Comparison of ENCODE assay signal across 1 cellular context in the genomic region with DNA sequence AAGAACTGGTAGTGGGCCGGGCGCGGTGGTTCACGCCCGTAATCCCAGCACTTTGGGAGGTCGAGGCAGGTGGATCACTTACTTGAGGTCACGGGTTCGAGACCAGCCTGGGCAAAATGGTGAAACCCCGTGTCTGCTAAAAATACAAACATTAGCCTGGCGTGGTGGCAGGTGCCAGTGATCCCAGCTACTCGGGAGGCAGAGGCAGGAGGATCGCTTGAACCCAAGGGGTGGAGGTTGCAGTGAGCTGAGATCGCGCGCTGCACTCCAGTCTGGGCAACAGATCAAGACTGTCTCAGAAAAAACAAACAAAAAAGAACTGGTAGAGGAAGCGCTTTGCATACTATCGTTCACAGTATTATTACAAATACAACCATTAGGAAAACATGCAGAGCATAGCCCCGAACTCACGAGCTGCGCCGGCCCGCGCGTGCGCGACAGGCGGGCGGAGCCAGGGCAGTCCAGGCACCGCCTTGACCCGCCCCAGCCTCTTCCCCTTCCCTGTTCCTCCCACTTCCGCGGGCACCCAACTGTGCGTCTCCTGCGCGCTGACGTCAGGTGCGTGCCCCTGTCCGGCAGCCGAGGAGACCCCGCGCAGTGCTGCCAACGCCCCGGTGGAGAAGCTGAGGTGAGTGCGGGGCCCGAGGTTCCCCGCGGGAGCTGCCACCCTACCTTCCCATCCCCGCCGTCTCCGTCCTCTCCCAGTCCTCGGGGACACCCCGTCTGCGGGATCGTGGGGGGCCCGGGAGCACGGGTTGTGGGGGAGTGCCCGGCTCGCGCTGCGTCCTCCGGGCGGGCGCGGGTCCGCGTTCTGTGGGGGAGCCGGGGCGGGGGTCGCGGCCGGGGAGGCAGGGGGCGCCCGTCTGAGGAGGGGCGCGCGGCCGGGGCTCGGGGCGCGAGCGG.
TF ChIP-seq lines count a peak whose summit lies in the region.

TSS of gene CDC42 (plus strand) at position 595 of the 903 bp plus-strand sequence. CDS start 25,770 bp downstream, outside the sequence.

TF ChIP-seq in K562, 482 proteins besides CTCF, POLR2A, EP300 and RAD21 (continued from another document and continues in another):
- TF ChIP-seq ZMIZ1 (IDR thresholded peaks at IDR 0.05; ENCODE audit: low read depth in 2 of 2, low read length in 2 of 2) (0 out of 4 replicates have a peak, but pooled peaks of 1 of the 2 experiments have one; percentile 52), MCM2 (IDR thresholded peaks at IDR 0.05; ENCODE audit: low read depth) (no peak), MTA3 (IDR thresholded peaks at IDR 0.05; ENCODE audit: borderline replicate concordance) (peak; percentile 79; the same call in 1 of the 2 replicates), ZNF79 (CRISPR knock-in tag; IDR thresholded peaks at IDR 0.05; ENCODE audit: low read depth) (no peak), CHD2 (IDR thresholded peaks at IDR 0.05; ENCODE audit: low read depth, low read length) (no peak), SIRT6 (IDR thresholded peaks at IDR 0.05; ENCODE audit: low read depth, low read length) (no peak), ZNF253 (CRISPR knock-in tag; conservative IDR thresholded peaks at IDR 0.05) (no peak), RFX1 (IDR thresholded peaks at IDR 0.05) (no peak), KLF10 (CRISPR knock-in tag; IDR thresholded peaks at IDR 0.05) (no peak), ZC3H4 (CRISPR knock-in tag; IDR thresholded peaks at IDR 0.05; ENCODE audit: borderline replicate concordance) (no peak), ETV5 (CRISPR knock-in tag; IDR thresholded peaks at IDR 0.05; ENCODE audit: low read depth) (no peak; the same call in 1 of the 2 replicates), SMAD3 (CRISPR knock-in tag; conservative IDR thresholded peaks at IDR 0.05) (peak; percentile 62; the same call in 1 of the 2 replicates), TRIM28 (IDR thresholded peaks at IDR 0.05) (0 out of 2 replicates have a peak, but pooled peaks have one; percentile 39), SRSF7 (optimal IDR thresholded peaks at IDR 0.05; ENCODE audit: low read depth, low read length) (no peak), SMARCC2 (IDR thresholded peaks at IDR 0.05; ENCODE audit: low read depth) (no peak), ZNF695 (CRISPR knock-in tag; IDR thresholded peaks at IDR 0.05) (no peak), HNRNPK (IDR thresholded peaks at IDR 0.05; ENCODE audit: low read depth, low read length, poor library complexity, severe bottlenecking) (peak; percentile 13), ARID1B (IDR thresholded peaks at IDR 0.05) (no peak), CEBPZ (IDR thresholded peaks at IDR 0.05; ENCODE audit: borderline replicate concordance, low read depth, low read length) (no peak), POLR3A (IDR thresholded peaks at IDR 0.05; ENCODE audit: borderline replicate concordance, extremely low read depth, insufficient read depth, insufficient read length) (no peak), EGR1 (conservative IDR thresholded peaks at IDR 0.05) (peak; percentile 96), TSC22D4 (tag; IDR thresholded peaks at IDR 0.05) (no peak), RBBP5 (IDR thresholded peaks at IDR 0.05; ENCODE audit: borderline replicate concordance, insufficient read depth, low read length, poor library complexity, severe bottlenecking) (no peak), MTA2 (IDR thresholded peaks at IDR 0.05; ENCODE audit: low read depth) (no peak), ZNF511 (CRISPR knock-in tag; IDR thresholded peaks at IDR 0.05) (peak; percentile 78; the same call in 1 of the 2 replicates), RBM22 (IDR thresholded peaks at IDR 0.05; ENCODE audit: low read depth, low read length, poor library complexity, severe bottlenecking) (no peak), SLC30A9 (CRISPR knock-in tag; IDR thresholded peaks at IDR 0.05) (no peak), BCL6 (CRISPR knock-in tag; IDR thresholded peaks at IDR 0.05) (no peak), CBX1 (IDR thresholded peaks at IDR 0.05; ENCODE audit: low read depth) (no peak; the same call in 1 of the 2 replicates), SMAD1 (IDR thresholded peaks at IDR 0.05; ENCODE audit: low read depth, low read length, partially characterized antibody) (peak; percentile 83), PTRF (tag; IDR thresholded peaks at IDR 0.05) (no peak), GATA2 (CRISPR knock-in tag; IDR thresholded peaks at IDR 0.05) (no peak), UBTF (IDR thresholded peaks at IDR 0.05; ENCODE audit: borderline replicate concordance in 1 of 2, low read depth in 2 of 2, low read length in 2 of 2) (no peak), ZNF518B (CRISPR knock-in tag; IDR thresholded peaks at IDR 0.05) (no peak), ARHGAP35 (IDR thresholded peaks at IDR 0.05; ENCODE audit: partially characterized antibody) (no peak), ZNF766 (CRISPR knock-in tag; conservative IDR thresholded peaks at IDR 0.05) (no peak), DNMT1 (IDR thresholded peaks at IDR 0.05) (no peak)
- TF ChIP-seq, protein P1, sequence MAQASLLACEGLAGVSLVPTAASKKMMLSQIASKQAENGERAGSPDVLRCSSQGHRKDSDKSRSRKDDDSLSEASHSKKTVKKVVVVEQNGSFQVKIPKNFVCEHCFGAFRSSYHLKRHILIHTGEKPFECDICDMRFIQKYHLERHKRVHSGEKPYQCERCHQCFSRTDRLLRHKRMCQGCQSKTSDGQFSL (CRISPR knock-in tag; IDR thresholded peaks at IDR 0.05) = peak; percentile 93
- TF ChIP-seq, protein P1 (tag; IDR thresholded peaks at IDR 0.05) = no peak
- TF ChIP-seq, protein P2, sequence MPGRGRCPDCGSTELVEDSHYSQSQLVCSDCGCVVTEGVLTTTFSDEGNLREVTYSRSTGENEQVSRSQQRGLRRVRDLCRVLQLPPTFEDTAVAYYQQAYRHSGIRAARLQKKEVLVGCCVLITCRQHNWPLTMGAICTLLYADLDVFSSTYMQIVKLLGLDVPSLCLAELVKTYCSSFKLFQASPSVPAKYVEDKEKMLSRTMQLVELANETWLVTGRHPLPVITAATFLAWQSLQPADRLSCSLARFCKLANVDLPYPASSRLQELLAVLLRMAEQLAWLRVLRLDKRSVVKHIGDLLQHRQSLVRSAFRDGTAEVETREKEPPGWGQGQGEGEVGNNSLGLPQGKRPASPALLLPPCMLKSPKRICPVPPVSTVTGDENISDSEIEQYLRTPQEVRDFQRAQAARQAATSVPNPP (IDR thresholded peaks at IDR 0.05; ENCODE audit: borderline replicate concordance, insufficient read depth, insufficient read length) = no peak
- TF ChIP-seq, protein P3, sequence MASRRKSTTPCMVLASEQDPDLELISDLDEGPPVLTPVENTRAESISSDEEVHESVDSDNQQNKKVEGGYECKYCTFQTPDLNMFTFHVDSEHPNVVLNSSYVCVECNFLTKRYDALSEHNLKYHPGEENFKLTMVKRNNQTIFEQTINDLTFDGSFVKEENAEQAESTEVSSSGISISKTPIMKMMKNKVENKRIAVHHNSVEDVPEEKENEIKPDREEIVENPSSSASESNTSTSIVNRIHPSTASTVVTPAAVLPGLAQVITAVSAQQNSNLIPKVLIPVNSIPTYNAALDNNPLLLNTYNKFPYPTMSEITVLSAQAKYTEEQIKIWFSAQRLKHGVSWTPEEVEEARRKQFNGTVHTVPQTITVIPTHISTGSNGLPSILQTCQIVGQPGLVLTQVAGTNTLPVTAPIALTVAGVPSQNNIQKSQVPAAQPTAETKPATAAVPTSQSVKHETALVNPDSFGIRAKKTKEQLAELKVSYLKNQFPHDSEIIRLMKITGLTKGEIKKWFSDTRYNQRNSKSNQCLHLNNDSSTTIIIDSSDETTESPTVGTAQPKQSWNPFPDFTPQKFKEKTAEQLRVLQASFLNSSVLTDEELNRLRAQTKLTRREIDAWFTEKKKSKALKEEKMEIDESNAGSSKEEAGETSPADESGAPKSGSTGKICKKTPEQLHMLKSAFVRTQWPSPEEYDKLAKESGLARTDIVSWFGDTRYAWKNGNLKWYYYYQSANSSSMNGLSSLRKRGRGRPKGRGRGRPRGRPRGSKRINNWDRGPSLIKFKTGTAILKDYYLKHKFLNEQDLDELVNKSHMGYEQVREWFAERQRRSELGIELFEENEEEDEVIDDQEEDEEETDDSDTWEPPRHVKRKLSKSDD (conservative IDR thresholded peaks at IDR 0.05; ENCODE audit: low read length) = no peak
